Comparison of ENCODE assay signal across 22 cellular contexts in the genomic region with DNA sequence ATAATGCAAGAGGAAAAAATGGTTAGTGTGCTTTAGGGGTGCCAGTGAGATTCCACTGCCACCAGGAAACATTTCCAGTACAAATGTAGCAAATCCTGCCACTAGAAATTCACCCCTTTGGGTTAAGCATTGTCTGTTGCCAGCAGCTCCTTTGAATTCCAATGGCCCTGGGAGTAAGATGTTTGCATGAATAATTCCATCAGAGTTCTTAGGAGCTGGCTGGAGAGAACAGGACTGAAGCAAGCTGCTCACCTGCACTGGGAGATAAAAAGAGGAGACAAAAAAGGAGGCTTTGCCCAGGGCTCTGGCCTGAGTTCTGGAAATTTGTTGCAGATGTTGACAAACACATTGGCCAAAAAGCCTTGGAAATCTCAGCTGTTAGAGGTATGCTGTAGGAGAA. TPM values are rescaled to one million over a fixed set of nuclear protein-coding genes. Genes with fewer than 3 reads are reported as not detected.
DNase-seq lines count a peak whose midpoint lies in the region; ATAC-seq, FAIRE-seq and TF ChIP-seq lines count a peak whose summit lies in the region.
"Had no signal": no experiment of that assay in that cellular context is flagged by ENCODE, and none has a peak within 500 bp of the region (broad histone marks: within the 10 kb centered on the region; RNA-seq: fewer than 3 reads in every experiment).

No MANE protein-coding gene starts in this region.

- peak; percentile 86 for ATAC-seq in GM23338
- no peak for ATAC-seq in stimulated activated naive B cell treated with anti-CD40 and anti-IgM and Interleukin-4, amounts not matched to agents 10 μg/mL and 1 μg/mL and 100 μg/mL, for 72 hours (replicated peaks)
- ATAC-seq: A549 had no signal

- H4K5ac ChIP-seq in H1 (ENCODE audit: insufficient read length, low read depth, low read length), result peak overlapping the region; percentile 32

- no peak for TF ChIP-seq POLR2A in H1 (IDR thresholded peaks at IDR 0.05; ENCODE audit: control extremely low read depth in 1 of 2, low read depth in 2 of 2, low read length in 2 of 2)

- H3K4ac ChIP-seq in H1 (replicated peaks; ENCODE audit: insufficient read length, low read depth, low read length), result no peak overlapping the region

- no peak overlapping the region for H2AFZ ChIP-seq in GM23338
- no peak overlapping the region for H2AFZ ChIP-seq in H1 (ENCODE audit: low read length)

- peak overlapping the region; percentile 6; the same call in 1 of the 2 replicates for H2BK5ac ChIP-seq in H1 (ENCODE audit: low read depth, low read length)

- H3K4me1 Mint-ChIP-seq in GM23338, result peaks cover 45% of the 10 kb centered on the region
- no peaks in the 10 kb centered on the region for H3K4me1 Mint-ChIP-seq in stimulated activated naive B cell treated with anti-CD40 and anti-IgM and Interleukin-4, amounts not matched to agents 10 μg/mL and 1 μg/mL and 100 μg/mL, for 72 hours
- H3K4me1 Mint-ChIP-seq: CD4-positive, alpha-beta memory T cell had no signal

- H3K79me1 ChIP-seq in H1 (ENCODE audit: low read depth, low read length), result no peaks in the 10 kb centered on the region

- H3K14ac ChIP-seq in H1 (ENCODE audit: insufficient read length), result no peak overlapping the region

- peak overlapping the region; percentile 9; the same call in 1 of the 2 replicates for H3K18ac ChIP-seq in H1 (ENCODE audit: extremely low read depth, low read length)

- no peaks in the 10 kb centered on the region for H3K27me3 ChIP-seq in GM23338 (ENCODE audit: insufficient read depth)
- H3K27me3 ChIP-seq in HUES48 (ENCODE audit: control insufficient read depth, insufficient read depth, low read length), result no peaks in the 10 kb centered on the region
- H3K27me3 ChIP-seq in H1 (replicated peaks in 1 of 4; ENCODE audit: control insufficient read depth in 3 of 4, extremely low read depth in 1 of 4, insufficient read depth in 3 of 4, low read length in 3 of 4), result no peaks in the 10 kb centered on the region
- no peaks in the 10 kb centered on the region for H3K27me3 ChIP-seq in iPS-20b (ENCODE audit: insufficient read depth, low read length)

- POLR2A ChIA-PET in H1 (lab: Charles Lee; ENCODE audit: partially characterized antibody), result no interaction called here

- H3K27ac ChIP-seq in GM23338 (ENCODE audit: low read depth), result no peak overlapping the region
- H3K27ac ChIP-seq in HUES48 (ENCODE audit: low read depth, low read length), result peak overlapping the region; percentile 4
- peak overlapping the region; percentile 43; the same call in 1 of the 2 replicates for H3K27ac ChIP-seq in H1 (ENCODE audit: low read depth, low read length)
- no peak overlapping the region for H3K27ac ChIP-seq in iPS-20b (ENCODE audit: low read length)
- H3K27ac ChIP-seq: A549 had no signal

- no peaks in the 10 kb centered on the region for H3K9me2 ChIP-seq in GM23338 (ENCODE audit: insufficient read depth)

- H3K36me3 ChIP-seq in GM23338 (ENCODE audit: insufficient read depth), result no peaks in the 10 kb centered on the region
- no peaks in the 10 kb centered on the region for H3K36me3 ChIP-seq in HUES48 (ENCODE audit: control insufficient read depth, insufficient read depth, low read length)
- H3K36me3 ChIP-seq in H1 (ENCODE audit: control insufficient read depth in 2 of 4, insufficient read depth in 4 of 4, low read length in 3 of 4), result no peaks in the 10 kb centered on the region
- H3K36me3 ChIP-seq in iPS-20b (ENCODE audit: insufficient read depth, low read depth, low read length), result no peaks in the 10 kb centered on the region

- TF ChIP-seq CTCF in GM23338 (conservative IDR thresholded peaks at IDR 0.05; ENCODE audit: low read depth in 2 of 2), result no peak
- TF ChIP-seq CTCF in H1 (IDR thresholded peaks at IDR 0.05; ENCODE audit: control extremely low read depth in 1 of 3, insufficient read depth in 1 of 3, low read depth in 1 of 3, low read length in 3 of 3), result no peak

- peak overlapping the region; percentile 96; the same call in 1 of the 2 replicates for H2BK20ac ChIP-seq in H1 (ENCODE audit: low read length)

- DNase-seq in GM23338 (ENCODE audit: low spot score), result peak; percentile 60
- no peak for DNase-seq in H1 (ENCODE audit: low read depth in 1 of 2, low spot score in 2 of 2)
- no peak for DNase-seq in EL
- DNase-seq in activated CD4-positive, alpha-beta T cell treated with anti-CD3 and anti-CD28 coated beads, Interleukin-2, amount 50 U/mL, for 48 hours, result no peak
- DNase-seq in stimulated activated naive B cell treated with anti-CD40 and anti-IgM and Interleukin-4, amounts not matched to agents 10 μg/mL and 1 μg/mL and 100 μg/mL, for 72 hours, result no peak
- no peak for DNase-seq in GF-D8 (lab: John Stamatoyannopoulos, UW)
- DNase-seq: 8988T; ACHN; AML-193; C1 segment of cervical spinal cord; Calu3; CD4-positive, alpha-beta memory T cell; COR-L47; DMS153; DND-41; GDM1; HCEC 1CT had no signal

- H3K9ac ChIP-seq in HUES48 (ENCODE audit: low read depth, low read length), result no peak overlapping the region
- peak overlapping the region in 1 of 4 experiments; percentile 10; a peak in 1 of 7 replicates for H3K9ac ChIP-seq in H1 (replicated peaks in 1 of 4; ENCODE audit: extremely low read depth in 1 of 4, low read depth in 3 of 4, low read length in 3 of 4)
- peak overlapping the region; percentile 14; the same call in 1 of the 2 replicates for H3K9ac ChIP-seq in iPS-20b (ENCODE audit: low read depth, low read length)

- no peak overlapping the region for H3K23ac ChIP-seq in H1 (ENCODE audit: insufficient read length)

- peak overlapping the region; percentile 35 for H2BK120ac ChIP-seq in H1 (replicated peaks; ENCODE audit: low read depth, low read length)

- H3K4me3 ChIP-seq in GM23338 (no peak overlapping the region), HUES48 (ENCODE audit: low read depth, low read length) (no peak overlapping the region), H1 (ENCODE audit: extremely low read depth in 1 of 4, insufficient read depth in 2 of 4, low read depth in 3 of 4, low read length in 4 of 4) (no peak overlapping the region; a peak in 1 of 8 replicates), iPS-20b (ENCODE audit: low read length) (no peak overlapping the region; the same call in 1 of the 2 replicates)
- H3K4me3 ChIP-seq: A549 had no signal

- CTCF ChIA-PET in H1 (lab: Charles Lee; ENCODE audit: partially characterized antibody), result interaction anchor here (0.6 to 3.5 kb wide), 16 partner anchors 10 to 248 kb away, joined by 3 to 19 read pairs (median 4); no protein-coding TSS in a partner anchor

- H3K4me3 Mint-ChIP-seq in GM23338, result no peak overlapping the region
- no peak overlapping the region for H3K4me3 Mint-ChIP-seq in stimulated activated naive B cell treated with anti-CD40 and anti-IgM and Interleukin-4, amounts not matched to agents 10 μg/mL and 1 μg/mL and 100 μg/mL, for 72 hours
- H3K4me3 Mint-ChIP-seq: CD4-positive, alpha-beta memory T cell had no signal

- no peak overlapping the region for H3K56ac ChIP-seq in H1 (replicated peaks; ENCODE audit: insufficient read length, low read depth, low read length)

- peak overlapping the region; percentile 84 for H3K27ac Mint-ChIP-seq in GM23338
- H3K27ac Mint-ChIP-seq in stimulated activated naive B cell treated with anti-CD40 and anti-IgM and Interleukin-4, amounts not matched to agents 10 μg/mL and 1 μg/mL and 100 μg/mL, for 72 hours, result no peak overlapping the region
- H3K27ac Mint-ChIP-seq: CD4-positive, alpha-beta memory T cell had no signal

- no peaks in the 10 kb centered on the region for H3K36me3 Mint-ChIP-seq in GM23338 (ENCODE audit: low read depth)
- H3K36me3 Mint-ChIP-seq in stimulated activated naive B cell treated with anti-CD40 and anti-IgM and Interleukin-4, amounts not matched to agents 10 μg/mL and 1 μg/mL and 100 μg/mL, for 72 hours, result no peaks in the 10 kb centered on the region
- H3K36me3 Mint-ChIP-seq: CD4-positive, alpha-beta memory T cell had no signal

- no peak overlapping the region for H2BK15ac ChIP-seq in H1 (ENCODE audit: low read length)

- TF ChIP-seq RAD21 in H1 (IDR thresholded peaks at IDR 0.05 in 1 of 2, conservative IDR thresholded peaks at IDR 0.05 in 1 of 2; ENCODE audit: low read depth in 2 of 2, low read length in 2 of 2), result no peak

- H3K4me1 ChIP-seq in GM23338 (ENCODE audit: insufficient read depth) (peaks cover 21% of the 10 kb centered on the region), HUES48 (ENCODE audit: control insufficient read depth, insufficient read depth, low read length) (peaks cover 34% of the 10 kb centered on the region), H1 (replicated peaks in 1 of 4; ENCODE audit: control insufficient read depth in 3 of 4, insufficient read depth in 4 of 4, low read length in 3 of 4) (peaks cover 10 to 28% (median 25%) of the 10 kb centered on the region in 4 experiments; a peak in 6 of 7 replicates), iPS-20b (ENCODE audit: insufficient read depth, low read length) (peaks cover 21% of the 10 kb centered on the region)
- H3K4me1 ChIP-seq: A549 had no signal

- H3K9me3 Mint-ChIP-seq in GM23338, result peaks cover 3% of the 10 kb centered on the region; the same call in 1 of the 3 replicates
- peaks cover 0 to 3% of the 10 kb centered on the region in 2 donors for H3K9me3 Mint-ChIP-seq in stimulated activated naive B cell treated with anti-CD40 and anti-IgM and Interleukin-4, amounts not matched to agents 10 μg/mL and 1 μg/mL and 100 μg/mL, for 72 hours

- H3K79me2 ChIP-seq in GM23338 (replicated peaks; ENCODE audit: insufficient read depth) (no peaks in the 10 kb centered on the region), H1 (ENCODE audit: control insufficient read depth in 1 of 2, insufficient read depth in 2 of 2, low read length in 2 of 2) (no peaks in the 10 kb centered on the region)

- H4K91ac ChIP-seq in H1 (replicated peaks; ENCODE audit: insufficient read length, low read length), result peak overlapping the region; percentile 77

- H2BK12ac ChIP-seq in H1 (ENCODE audit: low read depth, low read length), result no peak overlapping the region

- no peaks in the 10 kb centered on the region for H3K9me3 ChIP-seq in HUES48 (ENCODE audit: control insufficient read depth, insufficient read depth, low read length)
- no peaks in the 10 kb centered on the region for H3K9me3 ChIP-seq in H1 (ENCODE audit: insufficient read depth in 2 of 2, low read depth in 1 of 2, low read length in 1 of 2)
- H3K9me3 ChIP-seq in iPS-20b (ENCODE audit: insufficient read depth, low read depth, low read length), result no peaks in the 10 kb centered on the region
- H3K9me3 ChIP-seq: A549 had no signal

- peak; percentile 90 for FAIRE-seq in H1 (lab: Jason Lieb, UNC)
- FAIRE-seq: A549, GM12891, GM18507 had no signal

- H3K4me2 ChIP-seq in GM23338, result peak overlapping the region; percentile 40; the same call in 1 of the 2 replicates
- H3K4me2 ChIP-seq in H1 (ENCODE audit: insufficient read depth in 1 of 2, low read depth in 2 of 2, low read length in 2 of 2), result peak overlapping the region; percentile 51 to 56
- H3K4me2 ChIP-seq: A549 had no signal

- H3K27me3 Mint-ChIP-seq in GM23338 (ENCODE audit: insufficient read depth, low read depth, poor library complexity), result peaks cover 14% of the 10 kb centered on the region
- H3K27me3 Mint-ChIP-seq in stimulated activated naive B cell treated with anti-CD40 and anti-IgM and Interleukin-4, amounts not matched to agents 10 μg/mL and 1 μg/mL and 100 μg/mL, for 72 hours, result peaks cover 11 to 12% of the 10 kb centered on the region in 2 donors

- H4K8ac ChIP-seq in H1 (ENCODE audit: extremely low read depth, insufficient read depth, low read length), result no peak overlapping the region

- no peak overlapping the region for H2AK5ac ChIP-seq in H1 (ENCODE audit: low read depth, low read length)

- TF ChIP-seq EP300 in H1 (IDR thresholded peaks at IDR 0.05; ENCODE audit: borderline replicate concordance in 1 of 2, low read depth in 2 of 2, low read length in 2 of 2), result no peak

- H4K20me1 ChIP-seq in GM23338 (replicated peaks; ENCODE audit: insufficient read depth), result no peaks in the 10 kb centered on the region
- H4K20me1 ChIP-seq in H1 (replicated peaks in 1 of 2; ENCODE audit: control insufficient read depth in 1 of 2, insufficient read depth in 2 of 2, low read length in 2 of 2), result no peaks in the 10 kb centered on the region

- 0 out of 2 replicates have a peak, but pooled peaks cover 6% of the 10 kb centered on the region for H3F3A ChIP-seq in GM23338 (replicated peaks; ENCODE audit: low read depth)

- H3K23me2 ChIP-seq in H1 (ENCODE audit: low read depth, low read length), result no peaks in the 10 kb centered on the region; the same call in 1 of the 2 replicates

RNA-seq across cellular contexts. Expression of a gene that starts 57.6 kb away (rescaled TPM):
- 4.7 and 4.8 TPM in 2 replicates for total RNA-seq in GM23338 (2014; rRNA removed; shearing (Covaris generic))
- 3.5 and 4.3 TPM in 2 replicates for polyA plus RNA-seq in GM23338 (2016; fragmentation: Nextera tagmentation; extraction: Ambion mirVana)
- 11.7 TPM in 2 replicates for total RNA-seq in H1 (2021; fragmentation: NEBNext Ultra II Directional; extraction: Animal tissue kit (Norgen Biotek cat#: 25700))
- polyA plus RNA-seq in H1 (2011; rRNA removed), result 17.4 and 28.2 TPM in 2 replicates
- 13.1 TPM for polyA plus RNA-seq in H1 (2011; cell fraction: cytosol; rRNA removed)
- 11.9 TPM for polyA plus RNA-seq in H1 (2011; cell fraction: nucleus; rRNA removed)
- polyA plus RNA-seq in H1 (2012, experiment 1 of 2), result 17.8 to 18.5 TPM (median 18.0 TPM) in 4 replicates
- polyA plus RNA-seq in H1 (2012, experiment 2 of 2), result 26.1 TPM
- polyA plus RNA-seq in H1 (2013, experiment 1 of 2), result 5.5 TPM
- polyA plus RNA-seq in H1 (2013, experiment 2 of 2), result 5.8 TPM
- polyA minus RNA-seq in H1 (2011; rRNA and poly(A)+ RNA removed), result 9.3 and 14.3 TPM in 2 replicates
- polyA minus RNA-seq in H1 (2011; cell fraction: cytosol; rRNA and poly(A)+ RNA removed), result 10.0 TPM
- 9.2 TPM for polyA minus RNA-seq in H1 (2011; cell fraction: nucleus; rRNA and poly(A)+ RNA removed)
- total RNA-seq: CD4-positive, alpha-beta memory T cell had no signal
- polyA plus RNA-seq: CD4-positive, alpha-beta memory T cell had no signal

Comparison
In these comparisons a context has a peak if more than half of its experiments do, and no peak if none do; other contexts are left out.
1. H3K27ac ChIP-seq: peak in HUES48 (single experiment) and H1 (single experiment); none in GM23338 (single experiment) and iPS-20b (single experiment).